31 cellular contexts compared by ENCODE assay signal in the genomic region with DNA sequence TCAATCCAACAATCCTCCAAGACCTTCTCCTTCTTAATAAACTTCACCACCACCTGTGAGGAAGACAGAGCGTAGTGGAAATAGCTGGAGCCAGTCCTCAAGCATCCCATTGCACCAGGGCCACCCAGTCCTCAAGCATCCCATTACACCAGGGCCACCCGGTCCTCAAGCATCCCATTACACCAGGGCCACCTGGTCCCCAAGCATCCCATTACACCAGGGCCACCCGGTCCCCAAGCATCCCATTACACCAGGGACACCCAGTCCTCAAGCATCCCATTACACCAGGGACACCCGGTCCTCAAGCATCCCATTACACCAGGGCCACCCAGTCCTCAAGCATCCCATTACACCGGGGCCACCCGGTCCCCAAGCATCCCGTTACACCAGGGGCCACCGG.
"Had no signal": no experiment of that assay in that cellular context is flagged by ENCODE, and none has a peak within 500 bp of the region (broad histone marks: within the 10 kb centered on the region; RNA-seq: fewer than 3 reads in every experiment).

No MANE protein-coding gene starts in this region.

- H3K36me3 ChIP-seq: adrenal gland, breast epithelium had no signal

- H3K27me3 ChIP-seq: adrenal gland, breast epithelium, dorsolateral prefrontal cortex had no signal

- H3K4me3 ChIP-seq: adrenal gland, breast epithelium, coronary artery, dorsolateral prefrontal cortex had no signal

- DNase-seq: activated B cell treated with CpG ODN at 0.5 μM for 24 hours; activated CD4-positive, alpha-beta memory T cell treated with anti-CD3 and anti-CD28 coated beads for 36 hours; activated CD4-positive, alpha-beta T cell treated with anti-CD3 and anti-CD28 coated beads for 36 hours; activated CD4-positive, alpha-beta T cell treated with anti-CD3 and anti-CD28 coated beads, Interleukin-2, amount 10 ng/mL, durations not matched to agents 24 days and 14 days; activated CD4-positive, CD25-positive, alpha-beta regulatory T cell treated with anti-CD3 and anti-CD28 coated beads, Interleukin-2, amount 50 U/mL, for 72 hours; activated CD8-positive, alpha-beta memory T cell treated with anti-CD3 and anti-CD28 coated beads, Interleukin-2, amount 10 ng/mL, durations not matched to agents 7 days and 5 days; activated CD8-positive, alpha-beta memory T cell treated with anti-CD3 and anti-CD28 coated beads, Interleukin-2, amount 50 U/mL, for 4 hours; activated CD8-positive, alpha-beta T cell treated with anti-CD3 and anti-CD28 coated beads, Interleukin-2, amount 10 ng/mL, durations not matched to agents 7 days and 5 days; activated gamma-delta T cell; activated naive CD4-positive, alpha-beta T cell; activated naive CD4-positive, alpha-beta T cell treated with anti-CD3 and anti-CD28 coated beads, Interleukin-2, amount 10 ng/mL, durations not matched to agents 7 days and 5 days; adrenal gland; amygdala; aorta; dorsolateral prefrontal cortex; effector memory CD4-positive, alpha-beta T cell; endodermal cell; foreskin fibroblast; head of caudate nucleus; hippocampal formation; T1000; WERI-Rb-1 had no signal

- H3K4me1 Mint-ChIP-seq: brain, endodermal cell had no signal

- H3K9me3 Mint-ChIP-seq: activated CD4-positive, alpha-beta T cell treated with anti-CD3 and anti-CD28 coated beads, Interleukin-2, amount 10 ng/mL, durations not matched to agents 24 days and 14 days; activated naive CD4-positive, alpha-beta T cell treated with anti-CD3 and anti-CD28 coated beads, Interleukin-2, amount 10 ng/mL, durations not matched to agents 7 days and 5 days; activated naive CD4-positive, alpha-beta T cell treated with anti-CD3 and anti-CD28 coated beads, Interleukin-2, amount 50 U/mL, for 72 hours; brain; central memory CD8-positive, alpha-beta T cell; dendritic cell treated with granulocyte-macrophage colony-stimulating factor and Interleukin-4, amounts not matched to agents 40 ng/mL and 50 ng/mL, for 4 days; T-helper 2 cell treated with Interferon-gamma antibody and Interleukin-4, amounts not matched to agents 5 μg/mL and 100 μg/mL, for 36 hours had no signal

- FAIRE-seq: frontal cortex had no signal

- H3K27me3 Mint-ChIP-seq: activated B cell treated with CpG ODN at 0.5 μM for 24 hours; activated CD4-positive, alpha-beta memory T cell treated with anti-CD3 and anti-CD28 coated beads for 36 hours; activated CD4-positive, alpha-beta T cell treated with anti-CD3 and anti-CD28 coated beads for 36 hours; activated CD4-positive, alpha-beta T cell treated with anti-CD3 and anti-CD28 coated beads, Interleukin-2, amount 10 ng/mL, durations not matched to agents 24 days and 14 days; activated CD8-positive, alpha-beta memory T cell treated with anti-CD3 and anti-CD28 coated beads, Interleukin-2, amount 10 ng/mL, durations not matched to agents 7 days and 5 days; activated naive CD4-positive, alpha-beta T cell treated with anti-CD3 and anti-CD28 coated beads, Interleukin-2, amount 10 ng/mL, durations not matched to agents 7 days and 5 days; brain; central memory CD8-positive, alpha-beta T cell; dendritic cell treated with granulocyte-macrophage colony-stimulating factor and Interleukin-4, amounts not matched to agents 40 ng/mL and 50 ng/mL, for 4 days had no signal

- H3K27ac Mint-ChIP-seq: activated B cell treated with CpG ODN at 0.5 μM for 24 hours; activated CD4-positive, alpha-beta T cell treated with anti-CD3 and anti-CD28 coated beads for 36 hours; activated CD4-positive, alpha-beta T cell treated with anti-CD3 and anti-CD28 coated beads, Interleukin-2, amount 10 ng/mL, durations not matched to agents 24 days and 14 days; activated CD8-positive, alpha-beta memory T cell treated with anti-CD3 and anti-CD28 coated beads, Interleukin-2, amount 10 ng/mL, durations not matched to agents 7 days and 5 days; activated CD8-positive, alpha-beta T cell treated with anti-CD3 and anti-CD28 coated beads, Interleukin-2, amount 10 ng/mL, durations not matched to agents 7 days and 5 days; activated naive CD4-positive, alpha-beta T cell treated with anti-CD3 and anti-CD28 coated beads, Interleukin-2, amount 50 U/mL, for 72 hours; brain; dendritic cell treated with granulocyte-macrophage colony-stimulating factor and Interleukin-4, amounts not matched to agents 40 ng/mL and 50 ng/mL, for 4 days; endodermal cell; T-helper 2 cell treated with Interferon-gamma antibody and Interleukin-4, amounts not matched to agents 5 μg/mL and 100 μg/mL, for 36 hours had no signal

- H3K4me3 Mint-ChIP-seq: activated B cell treated with CpG ODN at 0.5 μM for 24 hours; activated CD4-positive, alpha-beta memory T cell treated with anti-CD3 and anti-CD28 coated beads for 36 hours; activated CD4-positive, alpha-beta T cell treated with anti-CD3 and anti-CD28 coated beads for 36 hours; activated CD4-positive, alpha-beta T cell treated with anti-CD3 and anti-CD28 coated beads, Interleukin-2, amount 10 ng/mL, durations not matched to agents 24 days and 14 days; activated CD8-positive, alpha-beta memory T cell treated with anti-CD3 and anti-CD28 coated beads, Interleukin-2, amount 10 ng/mL, durations not matched to agents 7 days and 5 days; activated CD8-positive, alpha-beta T cell treated with anti-CD3 and anti-CD28 coated beads, Interleukin-2, amount 10 ng/mL, durations not matched to agents 7 days and 5 days; activated naive CD4-positive, alpha-beta T cell treated with anti-CD3 and anti-CD28 coated beads, Interleukin-2, amount 10 ng/mL, durations not matched to agents 7 days and 5 days; brain; central memory CD8-positive, alpha-beta T cell; dendritic cell treated with granulocyte-macrophage colony-stimulating factor and Interleukin-4, amounts not matched to agents 40 ng/mL and 50 ng/mL, for 4 days; endodermal cell; T-helper 2 cell treated with Interferon-gamma antibody and Interleukin-4, amounts not matched to agents 5 μg/mL and 100 μg/mL, for 36 hours had no signal

- ATAC-seq: activated CD4-positive, alpha-beta T cell treated with anti-CD3 and anti-CD28 coated beads for 36 hours; activated CD8-positive, alpha-beta memory T cell treated with anti-CD3 and anti-CD28 coated beads, Interleukin-2, amount 10 ng/mL, durations not matched to agents 7 days and 5 days; activated CD8-positive, alpha-beta T cell treated with anti-CD3 and anti-CD28 coated beads, Interleukin-2, amount 10 ng/mL, durations not matched to agents 7 days and 5 days; activated naive CD4-positive, alpha-beta T cell treated with anti-CD3 and anti-CD28 coated beads, Interleukin-2, amount 50 U/mL, for 72 hours; esophagus mucosa had no signal
